In the genomic region with DNA sequence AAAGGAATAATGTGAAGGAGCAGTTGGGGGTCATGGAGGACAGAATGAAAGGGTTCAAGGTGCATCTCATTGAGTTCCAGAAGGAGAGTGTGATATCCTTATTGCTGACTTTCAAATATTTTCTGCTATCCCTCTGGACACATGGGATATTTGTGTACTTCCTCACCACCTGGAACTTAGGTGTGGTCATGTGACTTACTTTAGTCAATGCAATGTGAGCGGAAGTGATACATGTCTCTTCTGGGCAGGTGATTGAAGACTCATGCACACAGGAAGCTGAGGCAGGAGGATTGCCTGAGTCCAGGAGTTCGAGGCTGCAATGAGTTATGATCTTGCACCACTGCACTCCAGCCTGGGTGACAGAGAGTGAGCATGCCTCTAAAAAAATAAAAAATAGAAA, we compare ENCODE assay signal across 18 cellular contexts. TPM values are rescaled to one million over a fixed set of nuclear protein-coding genes. Genes with fewer than 3 reads are reported as not detected.
DNase-seq lines count a peak whose midpoint lies in the region; ATAC-seq, FAIRE-seq and TF ChIP-seq lines count a peak whose summit lies in the region.
"Had no signal": no experiment of that assay in that cellular context is flagged by ENCODE, and none has a peak within 500 bp of the region (broad histone marks: within the 10 kb centered on the region; RNA-seq: fewer than 3 reads in every experiment).

No MANE protein-coding gene starts in this region.

- TF ChIP-seq POLR2A in HepG2 (IDR thresholded peaks at IDR 0.05; ENCODE audit: insufficient read depth in 1 of 2, low read depth in 2 of 2, low read length in 2 of 2): no peak
- TF ChIP-seq POLR2A in right lobe of liver (IDR thresholded peaks at IDR 0.05): no peak

- H3K27ac ChIP-seq in HepG2 (ENCODE audit: extremely low read length, insufficient read depth, low read length) (no peak overlapping the region), right lobe of liver (no peak overlapping the region)
- H3K27ac ChIP-seq: BLaER1 treated with 17β-estradiol and CSF1 and Interleukin-3, amounts not matched to agents 10 nM and 100 nM had no signal

- in situ Hi-C loops in HepG2 (cut with HindIII; ENCODE audit: extremely low pct_ligation_motif_present, low pct_unique_long_range_greater_than_20kb): no loop called here

- ATAC-seq in HepG2 (no peak), right lobe of liver (no peak), HG03432 (IDR thresholded peaks at IDR 0.05; ENCODE audit: unreplicated experiment) (no peak)
- ATAC-seq: GM23338 had no signal

- no TSS peak for BruUV-seq in HepG2 (replicated peaks; lab: Mats Ljungman, UMichigan)

- no peak overlapping the region for H3K4me2 ChIP-seq in HepG2 (ENCODE audit: low read depth, low read length)
- H3K4me2 ChIP-seq: BLaER1 treated with 17β-estradiol and CSF1 and Interleukin-3, amounts not matched to agents 10 nM and 100 nM; GM23338 had no signal

- H3K4me3 ChIP-seq in HepG2 (replicated peaks in 1 of 3; ENCODE audit: insufficient read depth in 1 of 3, low read depth in 2 of 3, low read length in 3 of 3) (no peak overlapping the region), right lobe of liver (no peak overlapping the region), bronchial epithelial cell (ENCODE audit: low read depth, low read length) (no peak overlapping the region)
- H3K4me3 ChIP-seq: BLaER1 treated with 17β-estradiol and CSF1 and Interleukin-3, amounts not matched to agents 10 nM and 100 nM; GM23338 had no signal

- CTCF ChIA-PET in HepG2 (lab: Yijun Ruan, JAX; ENCODE audit: low intra/inter-chr PET ratio, low total read pairs): no interaction called here

- DNase-seq in HepG2 (ENCODE audit: low spot score): no peak
- no peak for DNase-seq in right lobe of liver
- DNase-seq in bronchial epithelial cell (ENCODE audit: low read depth): peak; percentile 49
- peak; percentile 45 for DNase-seq in kidney tubule cell (ENCODE audit: low spot score)
- DNase-seq in SW 1271 (lab: John Stamatoyannopoulos, UW): no peak
- DNase-seq in NCI-H2171 (lab: John Stamatoyannopoulos, UW): no peak
- DNase-seq: ACHN; CD4-positive, CD25-positive, alpha-beta regulatory T cell; DMS 273 treated with DMSO at 0.1 percent for 48 hours; DMS79 treated with DMSO at 0.1 percent for 48 hours; EL; H7; KG1 had no signal

- TF ChIP-seq RAD21 in HepG2 (CRISPR knock-in tag; IDR thresholded peaks at IDR 0.05): no peak

- 8% methylated on average over 2 of the region's 2 CpGs for WGBS in HepG2 (ENCODE audit: low lambda C conversion rate)
- WGBS in right lobe of liver (ENCODE audit: insufficient coverage, low coverage, low lambda C conversion rate, missing lambda C conversion rate): 50% methylated on average over 1 of the region's 2 CpGs

- no peak overlapping the region for H3K9ac ChIP-seq in HepG2 (ENCODE audit: insufficient read depth, low read depth, low read length)
- H3K9ac ChIP-seq: BLaER1 treated with 17β-estradiol and CSF1 and Interleukin-3, amounts not matched to agents 10 nM and 100 nM had no signal

- H3K9me3 ChIP-seq in HepG2 (ENCODE audit: low read length) (no peaks in the 10 kb centered on the region), right lobe of liver (no peaks in the 10 kb centered on the region)
- H3K9me3 ChIP-seq: BLaER1 treated with 17β-estradiol and CSF1 and Interleukin-3, amounts not matched to agents 10 nM and 100 nM had no signal

- TF ChIP-seq CTCF in HepG2 (CRISPR knock-in tag; IDR thresholded peaks at IDR 0.05) (no peak), right lobe of liver (IDR thresholded peaks at IDR 0.05) (no peak), bronchial epithelial cell (IDR thresholded peaks at IDR 0.05; ENCODE audit: insufficient read depth, low read length, severe bottlenecking) (no peak)

- TF ChIP-seq EP300 in HepG2 (IDR thresholded peaks at IDR 0.05; ENCODE audit: low read depth in 2 of 2, low read length in 2 of 2) (no peak), HepG2 (CRISPR knock-in tag; IDR thresholded peaks at IDR 0.05; ENCODE audit: borderline replicate concordance) (no peak)

- POLR2A ChIA-PET in HepG2 (lab: Yijun Ruan, JAX): no interaction called here

- H3K4me1 ChIP-seq in HepG2 (ENCODE audit: insufficient read depth, low read length) (no peaks in the 10 kb centered on the region), right lobe of liver (no peaks in the 10 kb centered on the region)
- H3K4me1 ChIP-seq: BLaER1 treated with 17β-estradiol and CSF1 and Interleukin-3, amounts not matched to agents 10 nM and 100 nM had no signal

- no peaks in the 10 kb centered on the region for H3K79me2 ChIP-seq in HepG2 (ENCODE audit: insufficient read depth, low read length)

- H3K27me3 ChIP-seq in HepG2 (ENCODE audit: control insufficient read depth in 1 of 2, insufficient read depth in 2 of 2, low read length in 2 of 2) (peaks cover 2 to 27% of the 10 kb centered on the region in 2 experiments; a peak in 2 of 5 replicates), right lobe of liver (no peaks in the 10 kb centered on the region), bronchial epithelial cell (ENCODE audit: control insufficient read depth, insufficient read depth, low read length) (no peaks in the 10 kb centered on the region)
- H3K27me3 ChIP-seq: BLaER1 treated with 17β-estradiol and CSF1 and Interleukin-3, amounts not matched to agents 10 nM and 100 nM had no signal

- no peak overlapping the region for H2AFZ ChIP-seq in HepG2 (ENCODE audit: low read length)
- H2AFZ ChIP-seq: GM23338 had no signal

- intact Hi-C loops in HepG2 (cut with micrococcal nuclease; ENCODE audit: unreplicated experiment): no loop called here
- intact Hi-C loops in right lobe of liver (cut with DNase I): no loop called here

- no peaks in the 10 kb centered on the region for H4K20me1 ChIP-seq in HepG2 (ENCODE audit: insufficient read depth, low read length)
- H4K20me1 ChIP-seq: BLaER1 treated with 17β-estradiol and CSF1 and Interleukin-3, amounts not matched to agents 10 nM and 100 nM had no signal

- FAIRE-seq in HepG2 (lab: Jason Lieb, UNC): no peak
- no peak for FAIRE-seq in bronchial epithelial cell (lab: Jason Lieb, UNC)
- FAIRE-seq: G401.6, GM12892 had no signal

- no peaks in the 10 kb centered on the region for H3K36me3 ChIP-seq in HepG2 (replicated peaks in 1 of 2; ENCODE audit: control insufficient read depth in 1 of 2, insufficient read depth in 2 of 2, low read length in 2 of 2)
- no peaks in the 10 kb centered on the region for H3K36me3 ChIP-seq in right lobe of liver
- H3K36me3 ChIP-seq in bronchial epithelial cell (ENCODE audit: control insufficient read depth, insufficient read depth, low read length): no peaks in the 10 kb centered on the region
- H3K36me3 ChIP-seq: BLaER1 treated with 17β-estradiol and CSF1 and Interleukin-3, amounts not matched to agents 10 nM and 100 nM had no signal

TF ChIP-seq in HepG2, 621 proteins besides CTCF, POLR2A, EP300 and RAD21:
- TF ChIP-seq PCBP2 (optimal IDR thresholded peaks at IDR 0.05; ENCODE audit: low read depth, low read length, poor library complexity, severe bottlenecking) (no peak), MNT (IDR thresholded peaks at IDR 0.05) (peak; percentile 46)

RNA-seq across cellular contexts. Expression of gene TANC2, which starts 36.7 kb away (rescaled TPM):
- total RNA-seq in HepG2 (2016; rRNA removed; fragmentation: Illumina TruSeq; extraction: Trizol): 0.06 and 0.20 TPM in 2 replicates
- total RNA-seq in HepG2 (2016; cell fraction: cytosol; rRNA removed; fragmentation: Illumina TruSeq; extraction: Trizol; ENCODE audit: low read depth): not detected in 2 replicates
- 0.26 and 0.37 TPM in 2 replicates for total RNA-seq in HepG2 (2016; cell fraction: insoluble cytoplasmic fraction; rRNA removed; fragmentation: Illumina TruSeq; extraction: Trizol)
- 0.21 and 0.62 TPM in 2 replicates for total RNA-seq in HepG2 (2016; cell fraction: membrane; rRNA removed; fragmentation: Illumina TruSeq; extraction: Trizol)
- total RNA-seq in HepG2 (2016; cell fraction: nucleus; rRNA removed; fragmentation: Illumina TruSeq; extraction: Trizol): 0.12 and 0.44 TPM in 2 replicates
- polyA plus RNA-seq in HepG2 (2011; rRNA removed): 0.08 and 0.61 TPM in 2 replicates
- polyA plus RNA-seq in HepG2 (2011; cell fraction: cytosol; rRNA removed): 0.03 and 0.28 TPM in 2 replicates
- polyA plus RNA-seq in HepG2 (2011; cell fraction: nucleus; rRNA removed): 0.16 and 0.17 TPM in 2 replicates
- polyA plus RNA-seq in HepG2 (2012): 0.05 TPM in 2 replicates
- polyA plus RNA-seq in HepG2 (2016; cell fraction: cytosol; fragmentation: Illumina TruSeq; extraction: Trizol; ENCODE audit: low read depth): not detected in 2 replicates
- polyA plus RNA-seq in HepG2 (2016; cell fraction: insoluble cytoplasmic fraction; fragmentation: Illumina TruSeq; extraction: Trizol; ENCODE audit: low read depth): 0.04 and 0.07 TPM in 2 replicates
- polyA plus RNA-seq in HepG2 (2016; cell fraction: membrane; fragmentation: Illumina TruSeq; extraction: Trizol; ENCODE audit: low read depth): 0.02 TPM in 2 replicates
- 0.08 and 0.17 TPM in 2 replicates for polyA plus RNA-seq in HepG2 (2016; cell fraction: nucleus; fragmentation: Illumina TruSeq; extraction: Trizol; ENCODE audit: insufficient read depth, low read depth)
- 0.34 and 379 TPM in 2 replicates for polyA minus RNA-seq in HepG2 (2011; rRNA and poly(A)+ RNA removed; ENCODE audit: low replicate concordance)
- polyA minus RNA-seq in HepG2 (2011; cell fraction: cytosol; rRNA and poly(A)+ RNA removed): 0.09 and 0.10 TPM in 2 replicates
- polyA minus RNA-seq in HepG2 (2011; cell fraction: nucleus; rRNA and poly(A)+ RNA removed): 1.2 and 2.3 TPM in 2 replicates
- 10 to 100 TPM in 1 of 6 experiments, 1 to 10 TPM in 5; 3.1 to 10.3 (median 5.2) TPM for total RNA-seq in right lobe of liver
- 84.2 and 139 TPM in 2 replicates for total RNA-seq in bronchial epithelial cell

Comparison
In these comparisons a context has a peak if more than half of its experiments do, and no peak if none do; other contexts are left out.
1. DNase-seq: peak in bronchial epithelial cell (single experiment) and kidney tubule cell (single experiment); none in HepG2 (single experiment), right lobe of liver (0 of 3), SW 1271 (0 of 2) and NCI-H2171 (single experiment).